Comparison of ENCODE assay signal across 26 cellular contexts in the genomic region with DNA sequence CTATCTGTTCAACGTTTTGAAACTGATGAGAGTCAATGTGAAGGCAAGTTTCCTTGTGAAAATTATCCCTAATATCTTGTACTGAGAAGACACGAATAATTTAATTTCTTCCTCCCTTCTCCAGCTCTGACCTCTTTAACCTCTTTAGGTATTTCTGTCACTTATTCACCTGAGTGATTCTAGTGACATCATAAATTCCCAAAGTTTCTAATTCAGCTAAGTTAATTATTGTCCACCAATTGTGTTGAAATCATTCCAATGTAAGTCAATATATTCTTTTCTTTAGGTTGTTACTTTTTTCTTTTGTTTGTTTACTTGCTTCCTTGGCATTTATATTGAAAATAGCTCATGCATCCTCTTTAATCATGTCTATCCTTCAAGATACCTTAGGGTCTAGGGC.
"Had no signal": no experiment of that assay in that cellular context is flagged by ENCODE, and none has a peak within 500 bp of the region (broad histone marks: within the 10 kb centered on the region; RNA-seq: fewer than 3 reads in every experiment).

No MANE protein-coding gene starts in this region.

- H3K27me3 Mint-ChIP-seq: dendritic cell treated with granulocyte-macrophage colony-stimulating factor and Interleukin-4, amounts not matched to agents 40 ng/mL and 50 ng/mL, for 4 days had no signal

- ATAC-seq: effector memory CD8-positive, alpha-beta T cell; esophagus mucosa; gastrocnemius medialis; heart right ventricle; left colon; left lung; left ventricle myocardium superior; lower lobe of right lung; mucosa of descending colon had no signal

- H3K4me1 Mint-ChIP-seq: endodermal cell, mesothelial cell of epicardium had no signal

- H3K4me3 Mint-ChIP-seq: dendritic cell treated with granulocyte-macrophage colony-stimulating factor and Interleukin-4, amounts not matched to agents 40 ng/mL and 50 ng/mL, for 4 days; effector memory CD8-positive, alpha-beta T cell; endodermal cell; mesothelial cell of epicardium had no signal

- FAIRE-seq: endometrium, islet of Langerhans, keratinocyte had no signal

- H3K27ac Mint-ChIP-seq: dendritic cell treated with granulocyte-macrophage colony-stimulating factor and Interleukin-4, amounts not matched to agents 40 ng/mL and 50 ng/mL, for 4 days; effector memory CD8-positive, alpha-beta T cell; endodermal cell; mesothelial cell of epicardium had no signal

- H3K36me3 Mint-ChIP-seq: mesothelial cell of epicardium had no signal

- DNase-seq: colonic mucosa; cortex of kidney; effector CD8-positive, alpha-beta T cell; effector memory CD8-positive, alpha-beta T cell; endodermal cell; erythroblast; esophagus squamous epithelium; foreskin fibroblast; foreskin melanocyte; gastrocnemius medialis; glutamatergic neuron; head of caudate nucleus; heart right ventricle; hippocampal formation; left colon; left lung; left ventricle myocardium superior; lower lobe of right lung; mesenchymal stem cell; mucosa of descending colon had no signal

- H3K9me3 Mint-ChIP-seq: endodermal cell, mesothelial cell of epicardium had no signal
